In the genomic region with DNA sequence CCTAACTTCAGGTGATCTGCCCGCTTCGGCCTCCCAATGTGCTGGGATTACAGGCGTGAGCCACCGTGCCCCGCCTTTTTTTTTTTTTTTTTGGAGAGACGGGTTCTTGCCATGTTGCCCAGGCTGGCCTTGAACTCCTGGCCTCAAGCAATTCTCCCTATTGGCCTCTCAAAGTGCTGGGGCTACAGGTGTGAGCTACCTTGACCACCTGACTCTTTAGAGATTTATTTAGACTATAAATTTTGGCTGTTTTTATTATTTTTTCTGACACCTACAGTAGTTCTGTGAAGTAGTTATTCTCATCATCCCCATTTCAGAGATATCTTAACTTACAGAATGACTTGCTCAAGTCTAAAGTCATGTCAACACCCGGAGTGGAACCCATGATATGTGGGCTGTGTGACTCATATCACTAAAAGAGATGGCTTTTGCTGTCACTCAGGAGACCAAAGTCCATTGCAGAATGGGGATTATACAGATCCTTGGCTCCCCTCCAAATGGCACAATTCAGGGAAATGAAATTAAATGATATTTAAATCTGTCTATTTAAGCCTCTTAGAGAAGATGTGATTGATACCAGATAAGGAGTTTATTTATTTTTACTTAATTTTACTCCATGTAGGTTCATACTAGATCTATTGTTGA, we compare ENCODE assay signal across 8 cellular contexts.
DNase-seq lines count a peak whose midpoint lies in the region; ATAC-seq and TF ChIP-seq lines count a peak whose summit lies in the region.

No MANE protein-coding gene starts in this region.

- TF ChIP-seq CTCF in brain microvascular endothelial cell (IDR thresholded peaks at IDR 0.05; ENCODE audit: low read depth, low read length, missing control alignments) (no peak), coronary artery (IDR thresholded peaks at IDR 0.05) (no peak), breast epithelium (IDR thresholded peaks at IDR 0.05) (no peak)

- H3K27ac ChIP-seq in brain microvascular endothelial cell = peak overlapping the region; percentile 53
- no peak overlapping the region for H3K27ac ChIP-seq in coronary artery
- peak overlapping the region in 1 of 2 donors; percentile 35 for H3K27ac ChIP-seq in breast epithelium

- intact Hi-C loops in breast epithelium (cut with DNase I; ENCODE audit: low total_unique reads) = no loop called here

- H3K36me3 ChIP-seq in brain microvascular endothelial cell (replicated peaks) = no peaks in the 10 kb centered on the region
- H3K36me3 ChIP-seq in breast epithelium = no peaks in the 10 kb centered on the region

- H3K4me1 ChIP-seq in breast epithelium = no peaks in the 10 kb centered on the region

- in situ Hi-C loops in Caki2 (cut with HindIII; ENCODE audit: low pct_unique_long_range_greater_than_20kb, low sequenced_read_pairs) (no loop called here), brain microvascular endothelial cell (cut with HindIII; ENCODE audit: low pct_ligation_motif_present, low sequenced_read_pairs) (no loop called here)

- H3K9me3 ChIP-seq in breast epithelium = no peaks in the 10 kb centered on the region

- H3K4me3 ChIP-seq in brain microvascular endothelial cell (ENCODE audit: low read depth, low read length) (no peak overlapping the region), coronary artery (no peak overlapping the region), breast epithelium (no peak overlapping the region)

- H3K27me3 ChIP-seq in brain microvascular endothelial cell (replicated peaks) (no peaks in the 10 kb centered on the region), breast epithelium (no peaks in the 10 kb centered on the region)

- TF ChIP-seq POLR2A in breast epithelium (IDR thresholded peaks at IDR 0.05) = no peak

- DNase-seq in Caki2 (ENCODE audit: low read depth) = peak; percentile 50
- DNase-seq in GM19240 (ENCODE audit: insufficient read length, low spot score) = peak; percentile 11
- DNase-seq in brain microvascular endothelial cell = peak; percentile 72
- DNase-seq in coronary artery (ENCODE audit: low spot score) = no peak
- DNase-seq in breast epithelium (ENCODE audit: low spot score in 2 of 2) = no peak
- no peak for DNase-seq in cerebellum (ENCODE audit: low spot score)
- DNase-seq in NCI-H1694 (lab: John Stamatoyannopoulos, UW) = no peak

- peak; percentile 95 for ATAC-seq in HG03095 (IDR thresholded peaks at IDR 0.05; ENCODE audit: unreplicated experiment)

Comparison
In these comparisons a context has a peak if more than half of its experiments do, and no peak if none do; other contexts are left out.
1. DNase-seq: peak in Caki2 (single experiment), GM19240 (single experiment) and brain microvascular endothelial cell (single experiment); none in coronary artery (single experiment), breast epithelium (0 of 2), cerebellum (single experiment) and NCI-H1694 (single experiment).